1 cellular context compared by ENCODE assay signal in the genomic region with DNA sequence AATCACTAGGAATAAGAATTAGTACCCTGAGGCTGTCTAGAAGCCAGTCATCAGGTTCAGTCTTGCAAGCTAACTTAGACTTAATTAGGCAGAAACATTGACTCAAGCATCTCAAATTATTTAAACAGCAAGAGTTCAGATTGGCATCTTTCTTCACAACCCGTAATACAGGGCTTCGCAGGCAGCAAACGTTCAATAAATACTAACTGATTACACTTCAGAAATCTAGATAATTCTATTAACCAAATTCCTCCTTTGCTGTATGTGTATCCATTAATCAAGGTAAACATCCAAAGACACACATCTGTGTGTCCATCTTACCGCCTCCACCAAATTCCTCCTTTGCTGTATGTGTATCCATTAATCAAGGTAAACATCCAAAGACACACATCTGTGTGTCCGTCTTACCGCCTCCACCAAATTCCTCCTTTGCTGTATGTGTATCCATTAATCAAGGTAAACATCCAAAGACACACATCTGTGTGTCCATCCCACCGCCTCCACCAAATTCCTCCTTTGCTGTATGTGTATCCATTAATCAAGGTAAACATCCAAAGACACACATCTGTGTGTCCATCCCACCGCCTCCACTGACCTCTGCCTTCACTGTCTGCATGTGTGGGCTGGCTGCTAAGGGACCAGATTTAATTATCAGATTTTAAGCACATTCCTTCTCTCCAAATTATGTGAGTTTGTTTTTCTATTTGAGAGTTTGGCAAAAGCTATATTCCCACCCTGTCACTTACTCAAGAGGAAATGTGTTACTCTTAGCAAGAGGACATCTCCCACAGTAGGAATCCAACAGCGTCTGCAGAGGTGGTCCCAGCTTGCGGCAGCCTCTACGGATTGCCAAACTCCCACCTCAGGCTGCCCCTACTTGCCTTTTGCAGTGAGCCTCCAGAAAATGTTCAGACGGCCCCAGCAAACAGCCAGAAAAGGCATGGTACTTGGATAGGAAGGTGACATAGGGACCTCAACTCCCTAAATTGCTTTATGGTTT.
TF ChIP-seq lines count a peak whose summit lies in the region.

No MANE protein-coding gene starts in this region.

TF ChIP-seq in HepG2, 621 proteins besides CTCF, POLR2A, EP300 and RAD21 (continued from another document and continues in another):
- TF ChIP-seq ATF6 (CRISPR knock-in tag; conservative IDR thresholded peaks at IDR 0.05) (0 out of 2 replicates have a peak, but pooled peaks have one; percentile 20), SMAD3 (CRISPR knock-in tag; IDR thresholded peaks at IDR 0.05) (peak; percentile 42; the same call in 1 of the 2 replicates), ZNF776 (CRISPR knock-in tag; IDR thresholded peaks at IDR 0.05) (no peak), ZMYM3 (CRISPR knock-in tag; IDR thresholded peaks at IDR 0.05) (peak; percentile 60; the same call in 1 of the 2 replicates), HNF4A (CRISPR knock-in tag; IDR thresholded peaks at IDR 0.05) (peak; percentile 76), CBFB (CRISPR knock-in tag; IDR thresholded peaks at IDR 0.05) (peak; percentile 89), CHD2 (IDR thresholded peaks at IDR 0.05; ENCODE audit: low read depth, low read length) (no peak), ZNF549 (CRISPR knock-in tag; IDR thresholded peaks at IDR 0.05) (no peak), FOSL2 (CRISPR knock-in tag; IDR thresholded peaks at IDR 0.05) (peak; percentile 83), ZNF703 (CRISPR knock-in tag; IDR thresholded peaks at IDR 0.05; ENCODE audit: borderline replicate concordance) (peak; percentile 96), U2AF1 (optimal IDR thresholded peaks at IDR 0.05; ENCODE audit: low read depth, low read length) (no peak), MAF1 (CRISPR knock-in tag; IDR thresholded peaks at IDR 0.05; ENCODE audit: borderline replicate concordance) (no peak), SETDB1 (CRISPR knock-in tag; IDR thresholded peaks at IDR 0.05; ENCODE audit: borderline replicate concordance) (no peak), PLRG1 (conservative IDR thresholded peaks at IDR 0.05) (no peak), ZNF446 (CRISPR knock-in tag; IDR thresholded peaks at IDR 0.05) (0 out of 2 replicates have a peak, but pooled peaks have one; percentile 22), ZFP36 (IDR thresholded peaks at IDR 0.05; ENCODE audit: borderline replicate concordance, low read depth, low read length, partially characterized antibody) (no peak), ZNF772 (CRISPR knock-in tag; IDR thresholded peaks at IDR 0.05) (peak; percentile 56; the same call in 1 of the 2 replicates), ZNF709 (CRISPR knock-in tag; IDR thresholded peaks at IDR 0.05) (peak; percentile 89; the same call in 1 of the 2 replicates), ZC3H4 (CRISPR knock-in tag; IDR thresholded peaks at IDR 0.05; ENCODE audit: borderline replicate concordance) (no peak), KDM2A (CRISPR knock-in tag; IDR thresholded peaks at IDR 0.05; ENCODE audit: borderline replicate concordance, low read depth) (peak; percentile 65; the same call in 1 of the 2 replicates), ZNF501 (CRISPR knock-in tag; IDR thresholded peaks at IDR 0.05) (peak; percentile 74; the same call in 1 of the 2 replicates), ZFYVE20 (CRISPR knock-in tag; IDR thresholded peaks at IDR 0.05; ENCODE audit: borderline replicate concordance, low read depth) (no peak), ZNF326 (CRISPR knock-in tag; IDR thresholded peaks at IDR 0.05; ENCODE audit: borderline replicate concordance) (no peak), JDP2 (CRISPR knock-in tag; IDR thresholded peaks at IDR 0.05; ENCODE audit: borderline replicate concordance) (peak; percentile 31; the same call in 1 of the 2 replicates), NFYB (CRISPR knock-in tag; IDR thresholded peaks at IDR 0.05) (no peak), ZNF44 (CRISPR knock-in tag; IDR thresholded peaks at IDR 0.05) (no peak)
- TF ChIP-seq, protein P1, sequence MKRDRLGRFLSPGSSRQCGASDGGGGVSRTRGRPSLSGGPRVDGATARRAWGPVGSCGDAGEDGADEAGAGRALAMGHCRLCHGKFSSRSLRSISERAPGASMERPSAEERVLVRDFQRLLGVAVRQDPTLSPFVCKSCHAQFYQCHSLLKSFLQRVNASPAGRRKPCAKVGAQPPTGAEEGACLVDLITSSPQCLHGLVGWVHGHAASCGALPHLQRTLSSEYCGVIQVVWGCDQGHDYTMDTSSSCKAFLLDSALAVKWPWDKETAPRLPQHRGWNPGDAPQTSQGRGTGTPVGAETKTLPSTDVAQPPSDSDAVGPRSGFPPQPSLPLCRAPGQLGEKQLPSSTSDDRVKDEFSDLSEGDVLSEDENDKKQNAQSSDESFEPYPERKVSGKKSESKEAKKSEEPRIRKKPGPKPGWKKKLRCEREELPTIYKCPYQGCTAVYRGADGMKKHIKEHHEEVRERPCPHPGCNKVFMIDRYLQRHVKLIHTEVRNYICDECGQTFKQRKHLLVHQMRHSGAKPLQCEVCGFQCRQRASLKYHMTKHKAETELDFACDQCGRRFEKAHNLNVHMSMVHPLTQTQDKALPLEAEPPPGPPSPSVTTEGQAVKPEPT (CRISPR knock-in tag; IDR thresholded peaks at IDR 0.05; ENCODE audit: low read depth), result 0 out of 2 replicates have a peak, but pooled peaks have one; percentile 65
- TF ChIP-seq, protein P2, sequence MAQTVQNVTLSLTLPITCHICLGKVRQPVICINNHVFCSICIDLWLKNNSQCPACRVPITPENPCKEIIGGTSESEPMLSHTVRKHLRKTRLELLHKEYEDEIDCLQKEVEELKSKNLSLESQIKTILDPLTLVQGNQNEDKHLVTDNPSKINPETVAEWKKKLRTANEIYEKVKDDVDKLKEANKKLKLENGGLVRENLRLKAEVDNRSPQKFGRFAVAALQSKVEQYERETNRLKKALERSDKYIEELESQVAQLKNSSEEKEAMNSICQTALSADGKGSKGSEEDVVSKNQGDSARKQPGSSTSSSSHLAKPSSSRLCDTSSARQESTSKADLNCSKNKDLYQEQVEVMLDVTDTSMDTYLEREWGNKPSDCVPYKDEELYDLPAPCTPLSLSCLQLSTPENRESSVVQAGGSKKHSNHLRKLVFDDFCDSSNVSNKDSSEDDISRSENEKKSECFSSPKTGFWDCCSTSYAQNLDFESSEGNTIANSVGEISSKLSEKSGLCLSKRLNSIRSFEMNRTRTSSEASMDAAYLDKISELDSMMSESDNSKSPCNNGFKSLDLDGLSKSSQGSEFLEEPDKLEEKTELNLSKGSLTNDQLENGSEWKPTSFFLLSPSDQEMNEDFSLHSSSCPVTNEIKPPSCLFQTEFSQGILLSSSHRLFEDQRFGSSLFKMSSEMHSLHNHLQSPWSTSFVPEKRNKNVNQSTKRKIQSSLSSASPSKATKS (CRISPR knock-in tag; IDR thresholded peaks at IDR 0.05), result peak; percentile 98; the same call in 1 of the 2 replicates
- TF ChIP-seq, protein P3, sequence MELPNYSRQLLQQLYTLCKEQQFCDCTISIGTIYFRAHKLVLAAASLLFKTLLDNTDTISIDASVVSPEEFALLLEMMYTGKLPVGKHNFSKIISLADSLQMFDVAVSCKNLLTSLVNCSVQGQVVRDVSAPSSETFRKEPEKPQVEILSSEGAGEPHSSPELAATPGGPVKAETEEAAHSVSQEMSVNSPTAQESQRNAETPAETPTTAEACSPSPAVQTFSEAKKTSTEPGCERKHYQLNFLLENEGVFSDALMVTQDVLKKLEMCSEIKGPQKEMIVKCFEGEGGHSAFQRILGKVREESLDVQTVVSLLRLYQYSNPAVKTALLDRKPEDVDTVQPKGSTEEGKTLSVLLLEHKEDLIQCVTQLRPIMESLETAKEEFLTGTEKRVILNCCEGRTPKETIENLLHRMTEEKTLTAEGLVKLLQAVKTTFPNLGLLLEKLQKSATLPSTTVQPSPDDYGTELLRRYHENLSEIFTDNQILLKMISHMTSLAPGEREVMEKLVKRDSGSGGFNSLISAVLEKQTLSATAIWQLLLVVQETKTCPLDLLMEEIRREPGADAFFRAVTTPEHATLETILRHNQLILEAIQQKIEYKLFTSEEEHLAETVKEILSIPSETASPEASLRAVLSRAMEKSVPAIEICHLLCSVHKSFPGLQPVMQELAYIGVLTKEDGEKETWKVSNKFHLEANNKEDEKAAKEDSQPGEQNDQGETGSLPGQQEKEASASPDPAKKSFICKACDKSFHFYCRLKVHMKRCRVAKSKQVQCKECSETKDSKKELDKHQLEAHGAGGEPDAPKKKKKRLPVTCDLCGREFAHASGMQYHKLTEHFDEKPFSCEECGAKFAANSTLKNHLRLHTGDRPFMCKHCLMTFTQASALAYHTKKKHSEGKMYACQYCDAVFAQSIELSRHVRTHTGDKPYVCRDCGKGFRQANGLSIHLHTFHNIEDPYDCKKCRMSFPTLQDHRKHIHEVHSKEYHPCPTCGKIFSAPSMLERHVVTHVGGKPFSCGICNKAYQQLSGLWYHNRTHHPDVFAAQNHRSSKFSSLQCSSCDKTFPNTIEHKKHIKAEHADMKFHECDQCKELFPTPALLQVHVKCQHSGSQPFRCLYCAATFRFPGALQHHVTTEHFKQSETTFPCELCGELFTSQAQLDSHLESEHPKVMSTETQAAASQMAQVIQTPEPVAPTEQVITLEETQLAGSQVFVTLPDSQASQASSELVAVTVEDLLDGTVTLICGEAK (IDR thresholded peaks at IDR 0.05), result no peak
- TF ChIP-seq, protein P3 (CRISPR knock-in tag; IDR thresholded peaks at IDR 0.05), result no peak; the same call in 1 of the 2 replicates
- TF ChIP-seq, protein P4, sequence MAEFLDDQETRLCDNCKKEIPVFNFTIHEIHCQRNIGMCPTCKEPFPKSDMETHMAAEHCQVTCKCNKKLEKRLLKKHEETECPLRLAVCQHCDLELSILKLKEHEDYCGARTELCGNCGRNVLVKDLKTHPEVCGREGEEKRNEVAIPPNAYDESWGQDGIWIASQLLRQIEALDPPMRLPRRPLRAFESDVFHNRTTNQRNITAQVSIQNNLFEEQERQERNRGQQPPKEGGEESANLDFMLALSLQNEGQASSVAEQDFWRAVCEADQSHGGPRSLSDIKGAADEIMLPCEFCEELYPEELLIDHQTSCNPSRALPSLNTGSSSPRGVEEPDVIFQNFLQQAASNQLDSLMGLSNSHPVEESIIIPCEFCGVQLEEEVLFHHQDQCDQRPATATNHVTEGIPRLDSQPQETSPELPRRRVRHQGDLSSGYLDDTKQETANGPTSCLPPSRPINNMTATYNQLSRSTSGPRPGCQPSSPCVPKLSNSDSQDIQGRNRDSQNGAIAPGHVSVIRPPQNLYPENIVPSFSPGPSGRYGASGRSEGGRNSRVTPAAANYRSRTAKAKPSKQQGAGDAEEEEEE (CRISPR knock-in tag; IDR thresholded peaks at IDR 0.05; ENCODE audit: borderline replicate concordance), result no peak
- TF ChIP-seq, protein P5, sequence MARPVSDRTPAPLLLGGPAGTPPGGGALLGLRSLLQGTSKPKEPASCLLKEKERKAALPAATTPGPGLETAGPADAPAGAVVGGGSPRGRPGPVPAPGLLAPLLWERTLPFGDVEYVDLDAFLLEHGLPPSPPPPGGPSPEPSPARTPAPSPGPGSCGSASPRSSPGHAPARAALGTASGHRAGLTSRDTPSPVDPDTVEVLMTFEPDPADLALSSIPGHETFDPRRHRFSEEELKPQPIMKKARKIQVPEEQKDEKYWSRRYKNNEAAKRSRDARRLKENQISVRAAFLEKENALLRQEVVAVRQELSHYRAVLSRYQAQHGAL (CRISPR knock-in tag; IDR thresholded peaks at IDR 0.05; ENCODE audit: not compliant biosample characterization), result no peak
